In genomic region chr12:116916122-116916521, GRCh38 we compare ENCODE assay signal across 14 cellular contexts. TPM values are rescaled to one million over a fixed set of nuclear protein-coding genes. Genes with fewer than 3 reads are reported as not detected.
DNase-seq lines count a peak whose midpoint lies in the region; FAIRE-seq and TF ChIP-seq lines count a peak whose summit lies in the region.
"Had no signal": no experiment of that assay in that cellular context is flagged by ENCODE, and none has a peak within 500 bp of the region (broad histone marks: within the 10 kb centered on the region; RNA-seq: fewer than 3 reads in every experiment).

No MANE protein-coding gene starts in this region.

- no peak overlapping the region for H3K14ac ChIP-seq in H9 (ENCODE audit: insufficient read depth, low read length)

- no peak overlapping the region for H4K91ac ChIP-seq in H9 (ENCODE audit: insufficient read length, low read depth, low read length)

- BruUV-seq in Caco-2 (replicated peaks; lab: Mats Ljungman, UMichigan): no TSS peak

- no peak overlapping the region for H2BK120ac ChIP-seq in H9 (ENCODE audit: low read depth, low read length, poor library complexity, severe bottlenecking)

- H3K18ac ChIP-seq in H9 (ENCODE audit: insufficient read length, low read depth, low read length): no peak overlapping the region

- H3K4me1 Mint-ChIP-seq in Caco-2 (ENCODE audit: low read depth, unreplicated experiment): peaks cover 45% of the 10 kb centered on the region
- peaks cover 26 to 30% of the 10 kb centered on the region in 2 experiments for H3K4me1 Mint-ChIP-seq in H9

- no peaks in the 10 kb centered on the region for H3K79me1 ChIP-seq in H9 (ENCODE audit: insufficient read depth, low read depth, low read length, poor library complexity, severe bottlenecking)

- no peak for TF ChIP-seq POLR2A in suprapubic skin (IDR thresholded peaks at IDR 0.05)

- H3K79me2 ChIP-seq in keratinocyte (ENCODE audit: control insufficient read depth, insufficient read depth, low read length) (peaks cover 43% of the 10 kb centered on the region), H9 (ENCODE audit: insufficient read depth, low read length) (no peaks in the 10 kb centered on the region; the same call in 1 of the 2 replicates)

- POLR2A ChIA-PET in Caco-2 (lab: Charles Lee): no interaction called here

- peak overlapping the region; percentile 72 for H3K27ac ChIP-seq in keratinocyte (ENCODE audit: control insufficient read depth, insufficient read depth, low read length)
- H3K27ac ChIP-seq in kidney (ENCODE audit: low read depth in 2 of 2, low read length in 2 of 2): no peak overlapping the region
- no peak overlapping the region for H3K27ac ChIP-seq in suprapubic skin
- H3K27ac ChIP-seq in H9 (ENCODE audit: insufficient read length, low read depth, low read length): no peak overlapping the region
- H3K27ac ChIP-seq: vagina had no signal

- no peak overlapping the region for H3K23ac ChIP-seq in H9 (ENCODE audit: insufficient read length, low read depth, low read length)

- H2AFZ ChIP-seq in keratinocyte (ENCODE audit: control insufficient read depth, low read length) (no peak overlapping the region), H9 (ENCODE audit: low read length) (no peak overlapping the region)

- H3K4me2 ChIP-seq in keratinocyte (ENCODE audit: control insufficient read depth, extremely low read depth, insufficient read depth, low read depth, low read length) (peak overlapping the region; percentile 80), H9 (ENCODE audit: insufficient read depth, insufficient read length, low read length) (no peak overlapping the region)

- H3K9me3 ChIP-seq in Caco-2: no peaks in the 10 kb centered on the region; the same call in 1 of the 2 replicates
- no peaks in the 10 kb centered on the region for H3K9me3 ChIP-seq in keratinocyte (ENCODE audit: control insufficient read depth, low read depth, low read length)
- no peaks in the 10 kb centered on the region for H3K9me3 ChIP-seq in kidney (ENCODE audit: control insufficient read depth in 1 of 2, low read length in 2 of 2)
- no peaks in the 10 kb centered on the region for H3K9me3 ChIP-seq in suprapubic skin
- no peaks in the 10 kb centered on the region for H3K9me3 ChIP-seq in H9 (ENCODE audit: control insufficient read depth, low read depth, low read length)
- H3K9me3 ChIP-seq: vagina had no signal

- H3K36me3 ChIP-seq in Caco-2 (ENCODE audit: control insufficient read depth, insufficient read depth, low read length): no peaks in the 10 kb centered on the region
- peaks cover 0 to 10% of the 10 kb centered on the region in 2 experiments for H3K36me3 ChIP-seq in keratinocyte (ENCODE audit: control insufficient read depth in 2 of 2, extremely low read depth in 1 of 2, insufficient read depth in 2 of 2, low read length in 2 of 2)
- no peaks in the 10 kb centered on the region for H3K36me3 ChIP-seq in kidney (ENCODE audit: control insufficient read depth in 1 of 2, insufficient read depth in 2 of 2, low read length in 2 of 2)
- no peaks in the 10 kb centered on the region for H3K36me3 ChIP-seq in suprapubic skin
- H3K36me3 ChIP-seq: vagina had no signal

- H3K23me2 ChIP-seq in H9 (ENCODE audit: insufficient read length, low read depth, low read length, poor library complexity, severe bottlenecking): peaks cover 3% of the 10 kb centered on the region

- no peak overlapping the region for H2BK20ac ChIP-seq in H9 (ENCODE audit: low read depth, low read length, poor library complexity, severe bottlenecking)

- H3T11ph ChIP-seq in H9 (ENCODE audit: low read length): no peak overlapping the region

- H3K27me3 ChIP-seq in Caco-2 (replicated peaks; ENCODE audit: control insufficient read depth, insufficient read depth, low read length) (no peaks in the 10 kb centered on the region), keratinocyte (ENCODE audit: control insufficient read depth, extremely low read depth, insufficient read depth, low read length) (no peaks in the 10 kb centered on the region), suprapubic skin (no peaks in the 10 kb centered on the region), H9 (ENCODE audit: insufficient read depth, low read length) (no peaks in the 10 kb centered on the region)
- H3K27me3 ChIP-seq: vagina had no signal

- no peaks in the 10 kb centered on the region for H3K9me1 ChIP-seq in keratinocyte (ENCODE audit: control insufficient read depth, extremely low read depth, insufficient read depth, low read length)

- no peak overlapping the region for H3K56ac ChIP-seq in H9 (ENCODE audit: insufficient read length, low read depth, low read length)

- TF ChIP-seq CTCF in Caco-2 (IDR thresholded peaks at IDR 0.05; ENCODE audit: insufficient read depth in 1 of 2, low read depth in 1 of 2, low read length in 1 of 2, severe bottlenecking in 1 of 2, unreplicated experiment in 1 of 2) (no peak), keratinocyte (optimal IDR thresholded peaks at IDR 0.05 in 1 of 3, IDR thresholded peaks at IDR 0.05 in 1 of 3, conservative IDR thresholded peaks at IDR 0.05 in 1 of 3; ENCODE audit: extremely low read depth in 1 of 3, insufficient read depth in 2 of 3, low read length in 3 of 3) (no peak), kidney (IDR thresholded peaks at IDR 0.05; ENCODE audit: borderline replicate concordance, extremely low read depth, insufficient read depth) (no peak), suprapubic skin (IDR thresholded peaks at IDR 0.05) (no peak), H9 (conservative IDR thresholded peaks at IDR 0.05) (no peak)

- H2AK5ac ChIP-seq in H9 (ENCODE audit: insufficient read length, low read length): no peak overlapping the region

- FAIRE-seq in HTR-8/SVneo (lab: Jason Lieb, UNC) (no peak), keratinocyte (lab: Jason Lieb, UNC) (peak; percentile 67), kidney (lab: Jason Lieb, UNC) (no peak)

- intact Hi-C loops in Caco-2 (cut with micrococcal nuclease; ENCODE audit: unreplicated experiment) (loop anchor here (1.0 kb wide), 4 partner anchors 39 to 213 kb away; partner anchors contain the start of genes RNFT2 and SPRING1), kidney (cut with DNase I) (no loop called here)

- H3K27me3 Mint-ChIP-seq in Caco-2 (ENCODE audit: insufficient read depth, unreplicated experiment): no peaks in the 10 kb centered on the region
- H3K27me3 Mint-ChIP-seq in H9 (ENCODE audit: low read depth): no peaks in the 10 kb centered on the region

- H3K9ac ChIP-seq in keratinocyte (ENCODE audit: control insufficient read depth, extremely low read depth, insufficient read depth, low read length) (no peak overlapping the region), kidney (ENCODE audit: low read length in 2 of 2) (no peak overlapping the region), H9 (ENCODE audit: extremely low read depth, insufficient read length, low read length) (no peak overlapping the region)

- H3K27ac Mint-ChIP-seq in Caco-2 (ENCODE audit: unreplicated experiment): peak overlapping the region; percentile 83
- no peak overlapping the region for H3K27ac Mint-ChIP-seq in H9
- H3K27ac Mint-ChIP-seq: T-helper 2 cell treated with Interferon-gamma antibody and Interleukin-4, amounts not matched to agents 5 μg/mL and 100 μg/mL, for 36 hours had no signal

- H3K9me3 Mint-ChIP-seq in Caco-2 (ENCODE audit: unreplicated experiment) (no peaks in the 10 kb centered on the region), H9 (no peaks in the 10 kb centered on the region)
- H3K9me3 Mint-ChIP-seq: CD8-positive, alpha-beta T cell; T-helper 2 cell treated with Interferon-gamma antibody and Interleukin-4, amounts not matched to agents 5 μg/mL and 100 μg/mL, for 36 hours had no signal

- H2BK5ac ChIP-seq in H9 (ENCODE audit: insufficient read length, low read length): no peak overlapping the region

- dilution Hi-C loops in keratinocyte (cut with MboI; ENCODE audit: extremely low pct_ligation_motif_present, low sequenced_read_pairs): no loop called here

- H3K36me3 Mint-ChIP-seq in Caco-2 (ENCODE audit: insufficient read depth, unreplicated experiment) (peaks cover 25% of the 10 kb centered on the region), H9 (ENCODE audit: insufficient read depth in 1 of 3, low read depth in 3 of 3) (peaks cover 0 to 9% (median 2%) of the 10 kb centered on the region in 3 experiments; a peak in 3 of 7 replicates)

- no peak overlapping the region for H3K4me3 ChIP-seq in Caco-2 (ENCODE audit: low read depth, low read length)
- H3K4me3 ChIP-seq in keratinocyte (ENCODE audit: control insufficient read depth in 2 of 3, extremely low read depth in 1 of 3, insufficient read depth in 2 of 3, low read depth in 1 of 3, low read length in 3 of 3): peak overlapping the region in 2 of 3 experiments; percentile 5 to 42
- H3K4me3 ChIP-seq in kidney (ENCODE audit: low read length in 2 of 2): no peak overlapping the region
- H3K4me3 ChIP-seq in suprapubic skin: no peak overlapping the region
- H3K4me3 ChIP-seq: lung, vagina had no signal

- no peak overlapping the region for H4K5ac ChIP-seq in H9 (ENCODE audit: insufficient read length, low read depth, low read length)

- TF ChIP-seq EP300 in suprapubic skin (IDR thresholded peaks at IDR 0.05): no peak

- peak overlapping the region; percentile 5 for H3K4me3 Mint-ChIP-seq in Caco-2 (ENCODE audit: unreplicated experiment)
- H3K4me3 Mint-ChIP-seq in H9: no peak overlapping the region
- H3K4me3 Mint-ChIP-seq: CD8-positive, alpha-beta T cell; T-helper 2 cell treated with Interferon-gamma antibody and Interleukin-4, amounts not matched to agents 5 μg/mL and 100 μg/mL, for 36 hours had no signal

- no peak overlapping the region for H4K8ac ChIP-seq in H9 (replicated peaks; ENCODE audit: insufficient read length, low read depth, low read length)

- DNase-seq in Caco-2 (peak; percentile 70 to 73), HTR-8/SVneo (ENCODE audit: insufficient read length, low spot score) (peak; percentile 12), amniotic stem cell (lab: John Stamatoyannopoulos, UW) (peak; percentile 22), keratinocyte (ENCODE audit: low read depth, low spot score) (peak; percentile 23), kidney (no peak), suprapubic skin (ENCODE audit: low spot score in 2 of 2) (no peak), H9 (no peak), NOMO-1 (lab: John Stamatoyannopoulos, UW; ENCODE audit: unreplicated experiment in 2 of 2) (no peak)
- DNase-seq: retina had no signal

- H2BK12ac ChIP-seq in H9 (ENCODE audit: insufficient read length, low read depth, low read length): no peak overlapping the region

- CTCF ChIA-PET in Caco-2 (lab: Charles Lee): interaction anchor here (1.3 kb wide), 1 partner anchor 208 kb away, joined by 3 read pairs; no protein-coding TSS in a partner anchor

- H3K4me1 ChIP-seq in Caco-2 (peaks cover 52% of the 10 kb centered on the region), keratinocyte (ENCODE audit: control insufficient read depth, extremely low read depth, insufficient read depth, low read length) (peaks cover 35% of the 10 kb centered on the region), kidney (ENCODE audit: control insufficient read depth in 1 of 2, insufficient read depth in 1 of 2, low read depth in 1 of 2, low read length in 2 of 2) (peaks cover 7 to 9% of the 10 kb centered on the region in 2 donors), suprapubic skin (peaks cover 27% of the 10 kb centered on the region), H9 (ENCODE audit: insufficient read depth, low read length) (no peaks in the 10 kb centered on the region)

- no peaks in the 10 kb centered on the region for H4K20me1 ChIP-seq in keratinocyte (ENCODE audit: control insufficient read depth, extremely low read depth, insufficient read depth, low read length)
- no peaks in the 10 kb centered on the region for H4K20me1 ChIP-seq in H9 (ENCODE audit: control insufficient read depth, insufficient read depth, insufficient read length)

- H2BK15ac ChIP-seq in H9 (ENCODE audit: low read depth, low read length): no peak overlapping the region

- no peak overlapping the region for H3K4ac ChIP-seq in H9 (ENCODE audit: low read depth, low read length)

RNA-seq across cellular contexts. Expression of gene FBXW8, which starts 5.4 kb away (rescaled TPM):
- total RNA-seq in Caco-2 (2022) (12.2 and 12.3 TPM in 2 replicates), kidney (20.3 TPM), suprapubic skin (10 to 100 TPM in 2 of 4 donors, 1 to 10 TPM in 2; 9.1 to 19.0 (median 13.5) TPM), H9 (2021) (14.9 and 15.3 TPM in 2 replicates)
- polyA plus RNA-seq in keratinocyte (5.0 to 5.2 TPM (median 5.1 TPM) in 3 replicates), kidney (ENCODE audit: insufficient read depth, low read depth, low replicate concordance) (3.3 TPM)
- 4.6 TPM for polyA plus RNA-seq in keratinocyte (2011; ENCODE audit: low read depth)
- 2.5 and 2.9 TPM in 2 replicates for polyA plus RNA-seq in keratinocyte (2011; cell fraction: cytosol; rRNA removed)
- 14.7 and 17.5 TPM in 2 replicates for polyA plus RNA-seq in keratinocyte (2011; cell fraction: nucleus; rRNA removed)
- polyA plus RNA-seq in keratinocyte (2012; ENCODE audit: low replicate concordance): 2.8 and 3.7 TPM in 2 replicates
- polyA minus RNA-seq in keratinocyte: 6.1 to 12.8 TPM (median 6.6 TPM) in 3 replicates
- 5.0 TPM for polyA minus RNA-seq in keratinocyte (2011; cell fraction: cytosol; rRNA and poly(A)+ RNA removed)
- 8.8 and 20.1 TPM in 2 replicates for polyA minus RNA-seq in keratinocyte (2011; cell fraction: nucleus; rRNA and poly(A)+ RNA removed)

RNA-seq across cellular contexts. Expression of gene HRK, which starts 34.9 kb away (rescaled TPM):
- total RNA-seq in Caco-2 (2022): 0.61 and 1.3 TPM in 2 replicates
- 0.01 to 0.03 TPM (median 0.03 TPM) in 3 replicates for polyA plus RNA-seq in keratinocyte
- polyA plus RNA-seq in keratinocyte (2011; ENCODE audit: low read depth): not detected
- 0.02 and 0.05 TPM in 2 replicates for polyA plus RNA-seq in keratinocyte (2011; cell fraction: cytosol; rRNA removed)
- 0.07 and 0.09 TPM in 2 replicates for polyA plus RNA-seq in keratinocyte (2011; cell fraction: nucleus; rRNA removed)
- 0.05 and 0.11 TPM in 2 replicates for polyA plus RNA-seq in keratinocyte (2012; ENCODE audit: low replicate concordance)
- 0.10 TPM in 1 of 3 replicates, not detected in the others for polyA minus RNA-seq in keratinocyte
- polyA minus RNA-seq in keratinocyte (2011; cell fraction: cytosol; rRNA and poly(A)+ RNA removed): not detected
- 0.11 TPM in 1 of 2 replicates, not detected in the other for polyA minus RNA-seq in keratinocyte (2011; cell fraction: nucleus; rRNA and poly(A)+ RNA removed)
- 5.0 TPM for total RNA-seq in kidney
- not detected for polyA plus RNA-seq in kidney (ENCODE audit: insufficient read depth, low read depth, low replicate concordance)
- total RNA-seq in suprapubic skin: not detected
- total RNA-seq in H9 (2021): 2.5 and 2.6 TPM in 2 replicates
- total RNA-seq: fibroblast of villous mesenchyme, vagina had no signal

Comparison
In these comparisons a context has a peak if more than half of its experiments do, and no peak if none do; other contexts are left out.
1. DNase-seq: peak in Caco-2 (2 of 2), HTR-8/SVneo (single experiment), amniotic stem cell (single experiment) and keratinocyte (single experiment); none in kidney (single experiment), suprapubic skin (0 of 2), H9 (single experiment) and NOMO-1 (0 of 2).
2. H3K4me3 ChIP-seq: peak in keratinocyte (2 of 3); none in Caco-2 (single experiment), kidney (0 of 2) and suprapubic skin (single experiment).